Comparison of ENCODE assay signal across 8 cellular contexts in genomic region chr6:139240161-139241010, GRCh38. TPM values are rescaled to one million over a fixed set of nuclear protein-coding genes. Genes with fewer than 3 reads are reported as not detected.
DNase-seq lines count a peak whose midpoint lies in the region; ATAC-seq and TF ChIP-seq lines count a peak whose summit lies in the region.

No MANE protein-coding gene starts in this region.

- TF ChIP-seq POLR2A in body of pancreas (IDR thresholded peaks at IDR 0.05), result no peak

- DNase-seq in COLO668 (lab: John Stamatoyannopoulos, UW; ENCODE audit: unreplicated experiment) (peak; percentile 13), MG63 (peak; percentile 84), body of pancreas (peak; percentile 31 to 69 (median 60)), endothelial cell (ENCODE audit: low spot score) (no peak), omental fat pad (ENCODE audit: low spot score) (no peak)

- H3K27ac Mint-ChIP-seq in endothelial cell (ENCODE audit: unreplicated experiment), result no peak overlapping the region

- H3K27me3 ChIP-seq in MG63, result no peaks in the 10 kb centered on the region
- H3K27me3 ChIP-seq in body of pancreas, result no peaks in the 10 kb centered on the region
- H3K27me3 ChIP-seq in muscle layer of duodenum (ENCODE audit: low read depth, low read length), result no peaks in the 10 kb centered on the region

- no peaks in the 10 kb centered on the region for H3K9me3 ChIP-seq in MG63
- H3K9me3 ChIP-seq in body of pancreas, result no peaks in the 10 kb centered on the region
- H3K9me3 ChIP-seq in muscle layer of duodenum (ENCODE audit: control insufficient read depth in 1 of 2, low read length in 2 of 2), result no peaks in the 10 kb centered on the region

- no peaks in the 10 kb centered on the region for H3K36me3 ChIP-seq in MG63
- H3K36me3 ChIP-seq in body of pancreas (replicated peaks in 1 of 2; ENCODE audit: insufficient read depth in 1 of 2, low read depth in 2 of 2), result no peaks in the 10 kb centered on the region
- no peaks in the 10 kb centered on the region for H3K36me3 ChIP-seq in muscle layer of duodenum (ENCODE audit: control insufficient read depth in 1 of 2, insufficient read depth in 2 of 2, low read length in 2 of 2)

- H3K4me1 ChIP-seq in body of pancreas (no peaks in the 10 kb centered on the region), muscle layer of duodenum (ENCODE audit: control insufficient read depth in 1 of 2, insufficient read depth in 2 of 2, low read length in 2 of 2) (peaks cover 9 to 19% of the 10 kb centered on the region in 2 donors)

- H3K27ac ChIP-seq in body of pancreas (no peak overlapping the region), muscle layer of duodenum (ENCODE audit: low read length) (peak overlapping the region; percentile 16)

- no peaks in the 10 kb centered on the region for H3K9me3 Mint-ChIP-seq in endothelial cell (ENCODE audit: unreplicated experiment)

- ATAC-seq in body of pancreas, result no peak
- ATAC-seq in HG02759 (IDR thresholded peaks at IDR 0.05; ENCODE audit: unreplicated experiment), result no peak
- ATAC-seq in omental fat pad (ENCODE audit: low FRiP score), result no peak
- ATAC-seq in HG02938 (IDR thresholded peaks at IDR 0.05; ENCODE audit: unreplicated experiment), result no peak

- TF ChIP-seq CTCF in body of pancreas (IDR thresholded peaks at IDR 0.05) (no peak), endothelial cell (IDR thresholded peaks at IDR 0.05; ENCODE audit: unreplicated experiment) (no peak), omental fat pad (IDR thresholded peaks at IDR 0.05) (no peak)

- intact Hi-C loops in body of pancreas (cut with DNase I), result no loop called here

- H3K4me3 ChIP-seq in MG63 (no peak overlapping the region), body of pancreas (no peak overlapping the region), muscle layer of duodenum (ENCODE audit: low read depth in 1 of 2, low read length in 2 of 2) (no peak overlapping the region)

- peaks cover 26% of the 10 kb centered on the region for H3K4me1 Mint-ChIP-seq in endothelial cell (ENCODE audit: unreplicated experiment)

- 17 to 27% methylated on average over 2 of the region's 2 CpGs for WGBS in body of pancreas, 2 donors

- H3K4me3 Mint-ChIP-seq in endothelial cell (ENCODE audit: unreplicated experiment), result no peak overlapping the region

- H3K36me3 Mint-ChIP-seq in endothelial cell (ENCODE audit: low read depth, unreplicated experiment), result no peaks in the 10 kb centered on the region

- no peaks in the 10 kb centered on the region for H3K27me3 Mint-ChIP-seq in endothelial cell (ENCODE audit: unreplicated experiment)

RNA-seq across cellular contexts. Expression of gene TXLNB, which starts 51.4 kb away (rescaled TPM):
- total RNA-seq in MG63 (2014; rRNA removed; shearing (Covaris generic); ENCODE audit: low replicate concordance), result not detected in 2 replicates
- total RNA-seq in body of pancreas (not detected), endothelial cell (ENCODE audit: unreplicated experiment) (0.41 TPM), omental fat pad (1 to 10 TPM in 3 of 4 donors, under 1 TPM in 1; 0.37 to 1.4 (median 1.2) TPM)

Comparison
In these comparisons a context has a peak if more than half of its experiments do, and no peak if none do; other contexts are left out.
1. DNase-seq: peak in COLO668 (single experiment), MG63 (single experiment) and body of pancreas (4 of 4); none in endothelial cell (single experiment) and omental fat pad (single experiment).